In the genomic region with DNA sequence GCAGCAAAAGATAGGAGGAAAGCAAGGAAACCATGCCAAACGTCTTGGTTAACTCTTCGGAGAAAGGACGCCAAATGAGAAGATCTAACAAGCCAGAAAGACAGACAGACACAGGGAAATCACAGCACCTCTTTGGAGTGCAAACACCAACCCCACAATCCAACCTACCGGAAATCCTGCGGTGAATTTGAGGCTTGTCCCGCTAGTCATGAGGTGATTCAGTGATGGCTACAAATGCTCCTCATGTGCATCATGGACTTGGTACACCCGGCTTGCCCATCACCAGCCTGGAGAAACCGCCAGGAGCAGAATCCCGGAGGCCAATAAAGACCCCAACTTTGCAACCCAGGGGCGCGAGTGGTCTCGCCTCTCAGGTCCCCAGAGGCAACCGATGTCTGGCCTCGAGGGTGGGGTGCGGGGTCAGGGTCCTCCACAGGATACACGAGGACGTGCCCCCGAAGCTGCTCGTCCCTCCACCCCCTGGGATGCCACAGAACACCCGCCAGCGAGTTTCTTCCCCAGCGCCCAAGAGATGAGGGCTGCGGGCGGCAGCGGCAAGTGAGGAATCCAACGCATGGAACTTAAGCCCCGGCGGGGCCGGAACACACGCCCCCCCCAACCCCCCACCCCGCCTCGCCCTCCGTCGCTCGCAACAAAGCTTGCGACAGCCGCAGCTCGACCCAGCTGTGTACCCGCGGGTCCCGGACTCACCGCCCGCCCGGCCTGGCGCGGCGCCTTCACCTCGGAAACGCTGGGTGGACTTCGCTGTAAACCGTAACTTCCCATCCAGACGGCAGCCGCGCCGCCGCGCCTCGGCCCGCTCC, we compare ENCODE assay signal across 8 cellular contexts. TPM values are rescaled to one million over a fixed set of nuclear protein-coding genes. Genes with fewer than 3 reads are reported as not detected.
DNase-seq lines count a peak whose midpoint lies in the region; ATAC-seq and TF ChIP-seq lines count a peak whose summit lies in the region.
"Not testable (repeated sequence)": the region's sequence is repeated elsewhere in the genome, so short reads cannot be mapped to it uniquely, and the experiment has no call there.

No MANE protein-coding gene starts in this region.

- TF ChIP-seq CTCF in GM12865 (IDR thresholded peaks at IDR 0.05; ENCODE audit: insufficient read depth, low read depth, low read length, missing control alignments); HFF-Myc (IDR thresholded peaks at IDR 0.05; ENCODE audit: low read depth, low read length, missing control alignments); VCaP (conservative IDR thresholded peaks at IDR 0.05); body of pancreas (IDR thresholded peaks at IDR 0.05); hepatocyte (IDR thresholded peaks at IDR 0.05; ENCODE audit: poor library complexity); upper lobe of right lung (IDR thresholded peaks at IDR 0.05): not testable (repeated sequence)

- intact Hi-C loops in body of pancreas (cut with DNase I); upper lobe of right lung (cut with DNase I): not testable (repeated sequence)

- H3K79me2 ChIP-seq in hepatocyte = not testable (repeated sequence)

- peak; percentile 18 for DNase-seq in GM12865 (ENCODE audit: low read depth)
- DNase-seq in HFF-Myc (ENCODE audit: extremely low read depth, low read depth); hepatocyte (ENCODE audit: low spot score): not testable (repeated sequence)
- DNase-seq in KBM-7 = peak; percentile 28
- DNase-seq in body of pancreas = peak in 1 of 4 donors; percentile 14
- peak; percentile 1 for DNase-seq in pons (ENCODE audit: low spot score)
- DNase-seq in upper lobe of right lung = peak; percentile 50

- H4K20me1 ChIP-seq in hepatocyte (ENCODE audit: insufficient read depth, poor library complexity, severe bottlenecking) = not testable (repeated sequence)

- H3K36me3 ChIP-seq in body of pancreas (replicated peaks in 1 of 2; ENCODE audit: insufficient read depth in 1 of 2, low read depth in 2 of 2); hepatocyte (replicated peaks; ENCODE audit: insufficient read depth, low read depth); upper lobe of right lung: not testable (repeated sequence)

- H3K4me2 ChIP-seq in hepatocyte = peak overlapping the region; percentile 86

- peak overlapping the region; percentile 77 for H2AFZ ChIP-seq in hepatocyte

- peak overlapping the region; percentile 67 for H3K4me3 ChIP-seq in GM12865 (ENCODE audit: low read depth, low read length)
- peak overlapping the region; percentile 48 for H3K4me3 ChIP-seq in HFF-Myc (replicated peaks; ENCODE audit: low read depth, low read length)
- peak overlapping the region in 1 of 2 donors; percentile 92 for H3K4me3 ChIP-seq in body of pancreas
- peak overlapping the region; percentile 66 for H3K4me3 ChIP-seq in hepatocyte
- H3K4me3 ChIP-seq in upper lobe of right lung = peak overlapping the region; percentile 69

- peak; percentile 77 for ATAC-seq in body of pancreas
- ATAC-seq in upper lobe of right lung = peak; percentile 93

- 0 to 4% methylated on average over 7 to 26 of the region's 59 CpGs for WGBS in body of pancreas, 2 donors
- WGBS in hepatocyte (ENCODE audit: low lambda C conversion rate, missing lambda C conversion rate) = 4% methylated on average over 18 of the region's 59 CpGs

- not testable (repeated sequence) for TF ChIP-seq POLR2A in body of pancreas (IDR thresholded peaks at IDR 0.05)

- H3K9me2 ChIP-seq in hepatocyte (replicated peaks; ENCODE audit: insufficient read depth) = not testable (repeated sequence)

- H3K9me3 ChIP-seq in body of pancreas; hepatocyte (ENCODE audit: low read depth); upper lobe of right lung: not testable (repeated sequence)

- not testable (repeated sequence) for H3K27me3 ChIP-seq in body of pancreas
- peaks cover 24% of the 10 kb centered on the region for H3K27me3 ChIP-seq in hepatocyte
- H3K27me3 ChIP-seq in upper lobe of right lung = peaks cover 34% of the 10 kb centered on the region

- in situ Hi-C loops in KBM-7 (cut with MboI; ENCODE audit: low pct_unique_long_range_greater_than_20kb, low sequenced_read_pairs) = not testable (repeated sequence)

- H3K4me1 ChIP-seq in body of pancreas = peaks cover 12% of the 10 kb centered on the region
- not testable (repeated sequence) for H3K4me1 ChIP-seq in hepatocyte (ENCODE audit: insufficient read depth); upper lobe of right lung

- H3K27ac ChIP-seq in VCaP = peak overlapping the region; percentile 75
- H3K27ac ChIP-seq in body of pancreas = peak overlapping the region in 3 of 4 donors; percentile 55 to 61 (median 56)
- not testable (repeated sequence) for H3K27ac ChIP-seq in hepatocyte, upper lobe of right lung

RNA-seq across cellular contexts. Expression of a gene that starts 0.6 kb away (rescaled TPM):
- total RNA-seq in body of pancreas (1 to 10 TPM; 3.6 TPM), hepatocyte (3.4 and 4.0 TPM in 2 replicates), upper lobe of right lung (2.7 TPM)
- 1.3 and 1.5 TPM in 2 replicates for polyA plus RNA-seq in hepatocyte
